ENCODE assay signal across 1 cellular context in the genomic region with DNA sequence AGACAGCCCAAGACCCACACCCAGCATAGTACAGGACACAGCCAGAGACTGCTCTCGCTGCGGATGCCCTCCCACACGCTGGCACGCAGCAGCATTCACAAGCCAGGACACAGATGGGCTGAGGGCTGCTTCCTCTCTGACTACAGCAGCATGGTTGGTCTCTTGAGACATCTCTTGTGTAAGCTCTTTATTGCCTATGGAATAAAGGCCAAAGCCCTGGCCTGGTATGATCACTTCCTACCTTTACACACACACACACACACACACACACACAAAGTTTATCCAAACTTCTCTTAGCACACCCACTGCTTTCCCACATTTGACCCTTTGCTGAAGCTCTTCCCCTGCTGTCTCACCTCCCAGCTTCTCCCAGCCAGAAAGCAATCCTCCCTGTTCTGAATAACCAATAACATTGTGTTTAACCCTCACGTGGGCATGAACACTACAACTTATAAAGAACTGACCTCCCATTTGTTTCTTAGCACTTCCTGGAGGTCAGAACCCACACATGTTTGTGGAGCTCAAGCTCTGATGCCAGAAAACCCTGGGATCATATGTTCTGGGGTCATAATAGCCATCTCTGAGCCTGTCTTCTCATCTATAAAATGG.
A peak's percentile ranks its signal among the peaks of the same experiment; 100 is the strongest.
TF ChIP-seq lines count a peak whose summit lies in the region.

No MANE protein-coding gene starts in this region.

TF ChIP-seq in K562, 482 proteins besides CTCF, POLR2A, EP300 and RAD21 (continued from another document and continues in another):
- TF ChIP-seq, protein P1, sequence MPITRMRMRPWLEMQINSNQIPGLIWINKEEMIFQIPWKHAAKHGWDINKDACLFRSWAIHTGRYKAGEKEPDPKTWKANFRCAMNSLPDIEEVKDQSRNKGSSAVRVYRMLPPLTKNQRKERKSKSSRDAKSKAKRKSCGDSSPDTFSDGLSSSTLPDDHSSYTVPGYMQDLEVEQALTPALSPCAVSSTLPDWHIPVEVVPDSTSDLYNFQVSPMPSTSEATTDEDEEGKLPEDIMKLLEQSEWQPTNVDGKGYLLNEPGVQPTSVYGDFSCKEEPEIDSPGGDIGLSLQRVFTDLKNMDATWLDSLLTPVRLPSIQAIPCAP (CRISPR knock-in tag; IDR thresholded peaks at IDR 0.05; ENCODE audit: borderline replicate concordance): no peak
- TF ChIP-seq, protein P2, sequence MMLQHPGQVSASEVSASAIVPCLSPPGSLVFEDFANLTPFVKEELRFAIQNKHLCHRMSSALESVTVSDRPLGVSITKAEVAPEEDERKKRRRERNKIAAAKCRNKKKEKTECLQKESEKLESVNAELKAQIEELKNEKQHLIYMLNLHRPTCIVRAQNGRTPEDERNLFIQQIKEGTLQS (IDR thresholded peaks at IDR 0.05): no peak
- TF ChIP-seq, protein P2 (CRISPR knock-in tag; conservative IDR thresholded peaks at IDR 0.05): no peak
- TF ChIP-seq ZBTB34 (CRISPR knock-in tag; IDR thresholded peaks at IDR 0.05): no peak
- TF ChIP-seq NRF1 (conservative IDR thresholded peaks at IDR 0.05 in 1 of 2, IDR thresholded peaks at IDR 0.05 in 1 of 2): no peak
- TF ChIP-seq ZNF3 (CRISPR knock-in tag; IDR thresholded peaks at IDR 0.05): no peak
- no peak for TF ChIP-seq ZNF41 (CRISPR knock-in tag; conservative IDR thresholded peaks at IDR 0.05)
- TF ChIP-seq ZNF830 (CRISPR knock-in tag; IDR thresholded peaks at IDR 0.05): no peak
- no peak for TF ChIP-seq ZNF316 (IDR thresholded peaks at IDR 0.05)
- TF ChIP-seq TAF9B (IDR thresholded peaks at IDR 0.05; ENCODE audit: partially characterized antibody): peak; percentile 45
- TF ChIP-seq ZZZ3 (IDR thresholded peaks at IDR 0.05): no peak
- TF ChIP-seq TBL1XR1 (IDR thresholded peaks at IDR 0.05; ENCODE audit: low read length in 2 of 2): no peak
- peak; percentile 72 for TF ChIP-seq NR2C1 (IDR thresholded peaks at IDR 0.05)
- peak; percentile 64 for TF ChIP-seq NR2C1 (tag; IDR thresholded peaks at IDR 0.05)
- no peak for TF ChIP-seq SMARCE1 (IDR thresholded peaks at IDR 0.05)
- TF ChIP-seq, protein P3, sequence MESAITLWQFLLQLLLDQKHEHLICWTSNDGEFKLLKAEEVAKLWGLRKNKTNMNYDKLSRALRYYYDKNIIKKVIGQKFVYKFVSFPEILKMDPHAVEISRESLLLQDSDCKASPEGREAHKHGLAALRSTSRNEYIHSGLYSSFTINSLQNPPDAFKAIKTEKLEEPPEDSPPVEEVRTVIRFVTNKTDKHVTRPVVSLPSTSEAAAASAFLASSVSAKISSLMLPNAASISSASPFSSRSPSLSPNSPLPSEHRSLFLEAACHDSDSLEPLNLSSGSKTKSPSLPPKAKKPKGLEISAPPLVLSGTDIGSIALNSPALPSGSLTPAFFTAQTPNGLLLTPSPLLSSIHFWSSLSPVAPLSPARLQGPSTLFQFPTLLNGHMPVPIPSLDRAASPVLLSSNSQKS (CRISPR knock-in tag; IDR thresholded peaks at IDR 0.05): no peak
- peak; percentile 33; the same call in 1 of the 2 replicates for TF ChIP-seq SMARCA4 (IDR thresholded peaks at IDR 0.05)
- TF ChIP-seq FOXJ3 (CRISPR knock-in tag; IDR thresholded peaks at IDR 0.05): no peak
- TF ChIP-seq SOX6 (IDR thresholded peaks at IDR 0.05): no peak
- TF ChIP-seq ZNF318 (IDR thresholded peaks at IDR 0.05; ENCODE audit: borderline replicate concordance in 1 of 2, low read depth in 1 of 2): no peak
- TF ChIP-seq HDAC1 (IDR thresholded peaks at IDR 0.05): peak in 1 of 2 experiments; percentile 73; a peak in 2 of 4 replicates
- TF ChIP-seq PHF21A (IDR thresholded peaks at IDR 0.05; ENCODE audit: borderline replicate concordance, low read depth): no peak
- TF ChIP-seq ADNP (tag; IDR thresholded peaks at IDR 0.05): no peak
- TF ChIP-seq CEBPZ (IDR thresholded peaks at IDR 0.05; ENCODE audit: borderline replicate concordance, low read depth, low read length): no peak
- TF ChIP-seq ATF7 (IDR thresholded peaks at IDR 0.05): no peak
- TF ChIP-seq ZNF79 (CRISPR knock-in tag; IDR thresholded peaks at IDR 0.05; ENCODE audit: low read depth): no peak
- TF ChIP-seq PRMT5 (CRISPR knock-in tag; IDR thresholded peaks at IDR 0.05): no peak
- TF ChIP-seq NR1H2 (CRISPR knock-in tag; IDR thresholded peaks at IDR 0.05): no peak
- TF ChIP-seq THRAP3 (IDR thresholded peaks at IDR 0.05; ENCODE audit: borderline replicate concordance): no peak
- TF ChIP-seq TFAP4 (CRISPR knock-in tag; IDR thresholded peaks at IDR 0.05; ENCODE audit: borderline replicate concordance): no peak
- no peak for TF ChIP-seq E4F1 (CRISPR knock-in tag; IDR thresholded peaks at IDR 0.05; ENCODE audit: borderline replicate concordance)
